Comparison of ENCODE assay signal across 10 cellular contexts in genomic region chr22:45709004-45709739, GRCh38. TPM values are rescaled to one million over a fixed set of nuclear protein-coding genes. Genes with fewer than 3 reads are reported as not detected.
A peak's percentile ranks its signal among the peaks of the same experiment; 100 is the strongest.
DNase-seq lines count a peak whose midpoint lies in the region; ATAC-seq and TF ChIP-seq lines count a peak whose summit lies in the region.
"Had no signal": no experiment of that assay in that cellular context is flagged by ENCODE, and none has a peak within 500 bp of the region (broad histone marks: within the 10 kb centered on the region; RNA-seq: fewer than 3 reads in every experiment).

No MANE protein-coding gene starts in this region.

- no peaks in the 10 kb centered on the region for H3K9me3 ChIP-seq in mesodermal cell (ENCODE audit: control insufficient read depth, low read length)
- H3K9me3 ChIP-seq in vagina = no peaks in the 10 kb centered on the region

- intact Hi-C loops in vagina (cut with DNase I) = no loop called here

- H3K4me1 ChIP-seq in mesodermal cell (ENCODE audit: control insufficient read depth, insufficient read depth, low read length, poor library complexity, severe bottlenecking) = peaks cover 20% of the 10 kb centered on the region
- H3K4me1 ChIP-seq in vagina = peaks cover 14% of the 10 kb centered on the region

- H3K27ac ChIP-seq in mesodermal cell (ENCODE audit: low read depth, low read length, severe bottlenecking) (peak overlapping the region; percentile 55), vagina (no peak overlapping the region)

- H3K4me3 ChIP-seq in mesodermal cell (ENCODE audit: extremely low read depth, insufficient read depth, low read length, poor library complexity, severe bottlenecking) (no peak overlapping the region), vagina (no peak overlapping the region)

- H3K36me3 ChIP-seq in mesodermal cell (ENCODE audit: control insufficient read depth, insufficient read depth, low read length) (peaks cover 50% of the 10 kb centered on the region), vagina (no peaks in the 10 kb centered on the region)

- TF ChIP-seq CTCF in vagina (IDR thresholded peaks at IDR 0.05) = no peak

- DNase-seq in ELR (ENCODE audit: low read depth) (peak; percentile 89), NCI-H1436 treated with DMSO at 0.1 percent for 48 hours (lab: John Stamatoyannopoulos, UW) (peak; percentile 7), amniotic stem cell (lab: John Stamatoyannopoulos, UW) (peak; percentile 53), NCI-H510A (lab: John Stamatoyannopoulos, UW) (no peak), mesenteric fat pad (ENCODE audit: low spot score) (no peak), vagina (ENCODE audit: extremely low spot score in 2 of 2) (no peak)
- DNase-seq: H7, KBM-7 had no signal

- 94 to 100% methylated on average over 3 to 5 of the region's 5 CpGs for WGBS in mesodermal cell (ENCODE audit: insufficient coverage in 2 of 2), 2 experiments

- H3K27me3 ChIP-seq in vagina = no peaks in the 10 kb centered on the region

- ATAC-seq in HG03045 (IDR thresholded peaks at IDR 0.05; ENCODE audit: unreplicated experiment) = no peak

- TF ChIP-seq POLR2A in vagina (IDR thresholded peaks at IDR 0.05) = no peak

RNA-seq across cellular contexts. Expression of gene ATXN10, which starts 37.5 kb away (rescaled TPM):
- polyA plus RNA-seq in mesodermal cell (2013, experiment 1 of 2) = 260 TPM
- 262 TPM for polyA plus RNA-seq in mesodermal cell (2013, experiment 2 of 2)
- total RNA-seq in mesenteric fat pad = 107 TPM
- 116 TPM for total RNA-seq in vagina

Comparison
In these comparisons a context has a peak if more than half of its experiments do, and no peak if none do; other contexts are left out.
1. DNase-seq: peak in ELR (single experiment), NCI-H1436 treated with DMSO at 0.1 percent for 48 hours (single experiment) and amniotic stem cell (single experiment); none in NCI-H510A (single experiment), mesenteric fat pad (single experiment) and vagina (0 of 2).